Comparison of ENCODE assay signal across 26 cellular contexts in genomic region chr10:76354921-76355320, GRCh38.
"Had no signal": no experiment of that assay in that cellular context is flagged by ENCODE, and none has a peak within 500 bp of the region (broad histone marks: within the 10 kb centered on the region; RNA-seq: fewer than 3 reads in every experiment).

No MANE protein-coding gene starts in this region.

- ATAC-seq: left cardiac atrium; left lung; naive thymus-derived CD4-positive, alpha-beta T cell; natural killer cell treated with Interleukin-12 subunit alpha and Interleukin-12 subunit beta and Interleukin-15 and Interleukin-18, amount 100 ng/mL, for 72 hours; pancreas; right cardiac atrium; sciatic nerve; stimulated activated effector memory CD8-positive, alpha-beta T cell treated with anti-CD3 and anti-CD28 coated beads, Interleukin-12 subunit alpha, Interleukin-12 subunit beta, amount 100 ng/mL, for 72 hours had no signal

- H3K4me3 ChIP-seq: left lung, lung, pancreas, prostate gland, skin epidermis, spleen, tibial nerve, uterus had no signal

- H3K27ac ChIP-seq: left lung, pancreas, prostate gland, skin epidermis, spleen, tibial nerve, uterus had no signal

- H3K27ac Mint-ChIP-seq: mesothelial cell of epicardium; naive thymus-derived CD4-positive, alpha-beta T cell; natural killer cell treated with Interleukin-12 subunit alpha and Interleukin-12 subunit beta and Interleukin-15 and Interleukin-18, amount 100 ng/mL, for 72 hours; stimulated activated effector memory CD8-positive, alpha-beta T cell treated with anti-CD3 and anti-CD28 coated beads, Interleukin-12 subunit alpha, Interleukin-12 subunit beta, amount 100 ng/mL, for 72 hours; stimulated activated naive CD8-positive, alpha-beta T cell treated with anti-CD3 and anti-CD28 coated beads, Interleukin-15, Interleukin-2, amounts not matched to agents 100 ng/mL and 50 ng/mL, for 24 hours; type B pancreatic cell had no signal

- H3K4me3 Mint-ChIP-seq: mesothelial cell of epicardium; naive thymus-derived CD4-positive, alpha-beta T cell; natural killer cell treated with Interleukin-12 subunit alpha and Interleukin-12 subunit beta and Interleukin-15 and Interleukin-18, amount 100 ng/mL, for 72 hours; stimulated activated effector memory CD8-positive, alpha-beta T cell treated with anti-CD3 and anti-CD28 coated beads, Interleukin-12 subunit alpha, Interleukin-12 subunit beta, amount 100 ng/mL, for 72 hours; stimulated activated naive CD8-positive, alpha-beta T cell treated with anti-CD3 and anti-CD28 coated beads, Interleukin-15, Interleukin-2, amounts not matched to agents 100 ng/mL and 50 ng/mL, for 24 hours; type B pancreatic cell had no signal

- H3K27me3 ChIP-seq: left lung, pancreas, spleen, tibial nerve, uterus had no signal

- H3K4me1 Mint-ChIP-seq: naive thymus-derived CD4-positive, alpha-beta T cell; stimulated activated effector memory CD8-positive, alpha-beta T cell treated with anti-CD3 and anti-CD28 coated beads, Interleukin-12 subunit alpha, Interleukin-12 subunit beta, amount 100 ng/mL, for 72 hours had no signal

- H3K4me1 ChIP-seq: left lung, pancreas, prostate gland, spleen, tibial nerve, uterus had no signal

- H3K36me3 ChIP-seq: left lung, pancreas, prostate gland, spleen, tibial nerve, uterus had no signal

- H3K9me3 Mint-ChIP-seq: mesothelial cell of epicardium; natural killer cell treated with Interleukin-12 subunit alpha and Interleukin-12 subunit beta and Interleukin-15 and Interleukin-18, amount 100 ng/mL, for 72 hours; stimulated activated effector memory CD8-positive, alpha-beta T cell treated with anti-CD3 and anti-CD28 coated beads, Interleukin-12 subunit alpha, Interleukin-12 subunit beta, amount 100 ng/mL, for 72 hours; stimulated activated naive CD8-positive, alpha-beta T cell treated with anti-CD3 and anti-CD28 coated beads, Interleukin-15, Interleukin-2, amounts not matched to agents 100 ng/mL and 50 ng/mL, for 24 hours; type B pancreatic cell had no signal

- H3K9me3 ChIP-seq: left lung, pancreas, prostate gland, spleen, tibial nerve, uterus had no signal

- FAIRE-seq: keratinocyte, pancreas had no signal

- DNase-seq: hippocampal formation; kidney glomerular epithelial cell; left cardiac atrium; left lung; mesendoderm; naive thymus-derived CD4-positive, alpha-beta T cell; pancreas; posterior cingulate gyrus; retina; right cardiac atrium; spleen; stimulated activated CD4-positive, alpha-beta T cell treated with anti-CD3 and anti-CD28 coated beads, Interleukin-4, amount 100 ng/mL, for 24 hours; stimulated activated naive CD4-positive, alpha-beta T cell; substantia nigra; uterus had no signal

- H3K27me3 Mint-ChIP-seq: naive thymus-derived CD4-positive, alpha-beta T cell; natural killer cell treated with Interleukin-12 subunit alpha and Interleukin-12 subunit beta and Interleukin-15 and Interleukin-18, amount 100 ng/mL, for 72 hours; stimulated activated naive CD8-positive, alpha-beta T cell treated with anti-CD3 and anti-CD28 coated beads, Interleukin-15, Interleukin-2, amounts not matched to agents 100 ng/mL and 50 ng/mL, for 24 hours had no signal
